ENCODE assay signal across 7 cellular contexts in genomic region chr9:103104101-103104500, GRCh38.
"Had no signal": no experiment of that assay in that cellular context is flagged by ENCODE, and none has a peak within 500 bp of the region (broad histone marks: within the 10 kb centered on the region; RNA-seq: fewer than 3 reads in every experiment).

No MANE protein-coding gene starts in this region.

- ATAC-seq: GM23338, HCT116, HepG2 had no signal

- H3K36me3 ChIP-seq: HAP-1 had no signal

- H3K9me3 ChIP-seq: HAP-1 had no signal

- DNase-seq: H7, HFFc6 had no signal

- FAIRE-seq: HepG2 had no signal

- H3K27ac ChIP-seq: HL-60 had no signal

- H3K4me1 ChIP-seq: HAP-1 had no signal

- H3K4me3 ChIP-seq: GM23338, HAP-1 had no signal

- H2AFZ ChIP-seq: GM23338 had no signal

- H3K4me2 ChIP-seq: GM23338 had no signal
